ENCODE assay signal across 15 cellular contexts in the genomic region with DNA sequence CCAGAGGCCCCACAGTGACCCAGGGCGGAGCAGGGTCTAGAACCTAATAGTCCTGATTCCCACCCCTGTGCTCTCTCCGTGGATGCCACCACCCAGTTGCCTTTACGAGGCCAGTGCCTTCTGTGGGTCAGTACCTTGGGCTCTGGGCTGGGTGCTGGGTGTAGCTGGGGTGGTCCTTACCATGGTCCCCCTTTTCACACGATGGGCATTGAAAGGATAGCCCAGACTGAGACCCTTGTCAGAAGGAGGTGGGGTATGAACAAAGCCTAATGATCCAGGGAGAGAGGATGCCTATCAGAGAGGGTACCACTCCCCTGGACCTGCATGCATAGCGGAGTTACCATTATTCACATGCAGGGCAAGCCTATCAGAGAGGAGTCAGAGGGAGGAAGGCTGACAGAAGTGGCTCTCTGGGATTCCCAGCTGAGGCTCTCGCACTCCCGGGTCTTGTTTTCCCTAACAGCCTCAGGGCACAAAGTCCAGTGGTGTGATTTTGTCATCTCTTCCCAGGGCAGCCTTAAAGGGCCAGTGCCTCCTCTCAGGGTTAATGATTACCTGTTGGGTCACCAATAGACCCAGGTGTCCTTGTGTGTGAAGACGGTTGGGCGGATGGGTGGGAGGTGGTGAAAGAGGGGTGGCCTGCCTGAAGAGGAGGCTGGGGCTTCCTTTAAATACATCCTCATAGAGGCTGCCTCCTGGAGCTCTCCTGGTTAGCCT. TPM values are rescaled to one million over a fixed set of nuclear protein-coding genes. Genes with fewer than 3 reads are reported as not detected.
DNase-seq lines count a peak whose midpoint lies in the region; ATAC-seq, FAIRE-seq and TF ChIP-seq lines count a peak whose summit lies in the region.
"Had no signal": no experiment of that assay in that cellular context is flagged by ENCODE, and none has a peak within 500 bp of the region (broad histone marks: within the 10 kb centered on the region; RNA-seq: fewer than 3 reads in every experiment).

No MANE protein-coding gene starts in this region.

- no peak overlapping the region for H3K9ac ChIP-seq in endodermal cell (ENCODE audit: extremely low read depth, low read length, poor library complexity, severe bottlenecking)

- peaks cover 41% of the 10 kb centered on the region for H3K4me1 ChIP-seq in endodermal cell (ENCODE audit: control insufficient read depth, insufficient read depth, low read length)
- H3K4me1 ChIP-seq in pancreas = peaks cover 59 to 82% (median 64%) of the 10 kb centered on the region in 3 donors
- H3K4me1 ChIP-seq: vagina had no signal

- H3K36me3 ChIP-seq in endodermal cell (ENCODE audit: control insufficient read depth, insufficient read depth, low read length) (no peaks in the 10 kb centered on the region), pancreas (no peaks in the 10 kb centered on the region)
- H3K36me3 ChIP-seq: vagina had no signal

- no peak overlapping the region for H3K27ac ChIP-seq in endodermal cell (ENCODE audit: low read depth, low read length)
- peak overlapping the region; percentile 53 to 86 (median 80) for H3K27ac ChIP-seq in pancreas
- H3K27ac ChIP-seq: vagina had no signal

- intact Hi-C loops in pancreas (cut with DNase I) = no loop called here

- DNase-seq in COLO668 (lab: John Stamatoyannopoulos, UW; ENCODE audit: unreplicated experiment) (peak; percentile 74), NCI-H226 (peak; percentile 45), endodermal cell (no peak), pancreas (peak in 4 of 6 donors; percentile 74 to 89 (median 84)), H4 (ENCODE audit: low spot score) (no peak), NOMO-1 (lab: John Stamatoyannopoulos, UW; ENCODE audit: unreplicated experiment in 2 of 2) (no peak), endothelial cell (ENCODE audit: low spot score) (no peak)
- DNase-seq: activated CD4-positive, alpha-beta T cell treated with anti-CD3 and anti-CD28 coated beads, Interleukin-2, amount 50 U/mL, for 48 hours; central memory CD4-positive, alpha-beta T cell; hypothalamus; KG1; NCI-H2081 treated with DMSO at 0.1 percent for 48 hours had no signal

- H3K27me3 ChIP-seq in endodermal cell (ENCODE audit: control insufficient read depth, insufficient read depth, low read length, poor library complexity, severe bottlenecking) = no peaks in the 10 kb centered on the region
- no peaks in the 10 kb centered on the region for H3K27me3 ChIP-seq in pancreas
- H3K27me3 ChIP-seq: vagina had no signal

- H3K4me3 Mint-ChIP-seq in endodermal cell (no peak overlapping the region), endothelial cell (ENCODE audit: unreplicated experiment) (no peak overlapping the region)
- H3K4me3 Mint-ChIP-seq: T-helper 2 cell treated with Interferon-gamma antibody and Interleukin-4, amounts not matched to agents 5 μg/mL and 100 μg/mL, for 36 hours had no signal

- ATAC-seq in pancreas = peak; percentile 62 to 82 (median 80)
- ATAC-seq in HG03457 (IDR thresholded peaks at IDR 0.05; ENCODE audit: unreplicated experiment) = no peak

- H3K4me1 Mint-ChIP-seq in endodermal cell = peaks cover 70% of the 10 kb centered on the region
- no peaks in the 10 kb centered on the region for H3K4me1 Mint-ChIP-seq in endothelial cell (ENCODE audit: unreplicated experiment)

- H3K27me3 Mint-ChIP-seq in endodermal cell (ENCODE audit: insufficient read depth) (no peaks in the 10 kb centered on the region), endothelial cell (ENCODE audit: unreplicated experiment) (peaks cover 2% of the 10 kb centered on the region)

- H3K9me3 Mint-ChIP-seq in endodermal cell = no peaks in the 10 kb centered on the region
- H3K9me3 Mint-ChIP-seq in endothelial cell (ENCODE audit: unreplicated experiment) = no peaks in the 10 kb centered on the region
- H3K9me3 Mint-ChIP-seq: T-helper 2 cell treated with Interferon-gamma antibody and Interleukin-4, amounts not matched to agents 5 μg/mL and 100 μg/mL, for 36 hours had no signal

- no peak for TF ChIP-seq CTCF in endodermal cell (conservative IDR thresholded peaks at IDR 0.05)
- TF ChIP-seq CTCF in pancreas (IDR thresholded peaks at IDR 0.05) = no peak
- no peak for TF ChIP-seq CTCF in endothelial cell (IDR thresholded peaks at IDR 0.05; ENCODE audit: unreplicated experiment)

- WGBS in endodermal cell (ENCODE audit: insufficient coverage in 1 of 2, insufficient read length in 1 of 2), 2 experiments = 56 to 77% methylated on average over 5 to 9 of the region's 9 CpGs
- WGBS in pancreas, 2 donors = 29 to 35% methylated on average over 9 of the region's 9 CpGs

- H3K9me3 ChIP-seq in endodermal cell (ENCODE audit: control insufficient read depth, low read length) (no peaks in the 10 kb centered on the region), pancreas (no peaks in the 10 kb centered on the region)
- H3K9me3 ChIP-seq: vagina had no signal

- H3K36me3 Mint-ChIP-seq in endodermal cell (ENCODE audit: low read depth) (no peaks in the 10 kb centered on the region), endothelial cell (ENCODE audit: low read depth, unreplicated experiment) (peaks cover 3% of the 10 kb centered on the region)

- FAIRE-seq in pancreas (lab: Jason Lieb, UNC) = no peak

- H3K27ac Mint-ChIP-seq in endodermal cell = peak overlapping the region; percentile 69
- H3K27ac Mint-ChIP-seq in endothelial cell (ENCODE audit: unreplicated experiment) = no peak overlapping the region
- H3K27ac Mint-ChIP-seq: T-helper 2 cell treated with Interferon-gamma antibody and Interleukin-4, amounts not matched to agents 5 μg/mL and 100 μg/mL, for 36 hours had no signal

- no peak overlapping the region for H3K4me3 ChIP-seq in endodermal cell (ENCODE audit: low read length)
- H3K4me3 ChIP-seq in pancreas = no peak overlapping the region
- H3K4me3 ChIP-seq: vagina had no signal

RNA-seq across cellular contexts. Expression of a gene that starts 36.2 kb away (rescaled TPM):
- 100 to 1,000 TPM; 163 to 254 TPM for total RNA-seq in endodermal cell
- polyA plus RNA-seq in endodermal cell (2013, experiment 1 of 2) = 129 TPM
- 99.2 TPM for polyA plus RNA-seq in endodermal cell (2013, experiment 2 of 2)
- total RNA-seq in pancreas = 100 to 1,000 TPM in 1 of 6 donors, 10 to 100 TPM in 5; 55.2 to 127 (median 90.0) TPM
- polyA plus RNA-seq in pancreas = 100 to 1,000 TPM; 158 to 206 TPM
- 46.8 and 55.6 TPM in 2 replicates for total RNA-seq in H4 (2014; rRNA removed; shearing (Covaris generic))
- 3.5 TPM for total RNA-seq in endothelial cell (ENCODE audit: unreplicated experiment)

Comparison
In these comparisons a context has a peak if more than half of its experiments do, and no peak if none do; other contexts are left out.
1. DNase-seq: peak in COLO668 (single experiment), NCI-H226 (single experiment) and pancreas (4 of 6); none in endodermal cell (single experiment), H4 (single experiment), NOMO-1 (0 of 2) and endothelial cell (single experiment).
2. RNA of a gene that starts 36.2 kb away (total RNA-seq): 163 to 254 TPM in endodermal cell, 55.2 to 127 TPM in pancreas and 46.8 to 55.6 TPM in H4; 3.5 TPM in endothelial cell (single experiment); every median in the first group is over 10 times any median in the second.